In the genomic region with DNA sequence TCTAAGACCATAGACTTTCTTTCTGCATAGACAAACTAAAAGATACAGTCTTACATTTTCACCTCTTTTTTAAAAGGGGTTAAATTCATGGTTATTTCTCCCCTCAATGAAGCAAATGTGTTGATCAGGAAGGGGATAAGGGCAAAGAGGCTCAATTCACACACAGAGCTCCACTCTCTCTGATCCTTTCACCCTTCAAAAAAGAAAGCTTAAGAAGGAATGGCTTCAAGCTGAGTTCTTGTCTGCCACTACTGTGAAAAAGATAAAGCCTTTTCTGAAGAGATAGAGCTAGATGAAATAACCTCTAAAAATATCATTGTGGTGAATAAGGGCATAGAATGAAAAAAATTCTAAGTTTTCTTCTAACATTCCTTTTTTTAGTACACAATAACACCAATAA, we compare ENCODE assay signal across 26 cellular contexts.
"Had no signal": no experiment of that assay in that cellular context is flagged by ENCODE, and none has a peak within 500 bp of the region (broad histone marks: within the 10 kb centered on the region; RNA-seq: fewer than 3 reads in every experiment).

No MANE protein-coding gene starts in this region.

- H3K27ac Mint-ChIP-seq: activated B cell treated with CpG ODN at 0.5 μM for 24 hours; activated CD4-positive, alpha-beta memory T cell treated with anti-CD3 and anti-CD28 coated beads, Interleukin-2, amount 10 ng/mL, durations not matched to agents 7 days and 5 days; activated CD8-positive, alpha-beta memory T cell treated with anti-CD3 and anti-CD28 coated beads, Interleukin-2, amount 10 ng/mL, durations not matched to agents 7 days and 5 days; activated T-helper 1 cell treated with anti-CD3 and anti-CD28 coated beads, Interleukin-12 subunit alpha, Interleukin-12 subunit beta, Interleukin-2, Interleukin-4 antibody, amounts not matched to agents 30 ng/mL and 10 ng/mL and 1 ng/mL, durations not matched to agents 14 hours and 24 hours and 36 hours; natural killer cell; stimulated activated naive CD8-positive, alpha-beta T cell treated with anti-CD3 and anti-CD28 coated beads, Interleukin-15, Interleukin-2, amounts not matched to agents 100 ng/mL and 50 ng/mL, for 24 hours; T-helper 1 cell treated with Interleukin-12 subunit alpha and Interleukin-12 subunit beta and Interleukin-4 antibody, amounts not matched to agents 30 μg/mL and 1 μg/mL, for 36 hours had no signal

- DNase-seq: activated B cell treated with CpG ODN at 0.5 μM for 24 hours; activated CD4-positive, alpha-beta memory T cell treated with anti-CD3 and anti-CD28 coated beads, Interleukin-2, amount 10 ng/mL, durations not matched to agents 7 days and 5 days; activated CD4-positive, alpha-beta T cell treated with anti-CD3 and anti-CD28 coated beads for 48 hours; activated CD8-positive, alpha-beta memory T cell treated with anti-CD3 and anti-CD28 coated beads, Interleukin-2, amount 10 ng/mL, durations not matched to agents 7 days and 5 days; activated gamma-delta T cell; activated naive CD4-positive, alpha-beta T cell treated with anti-CD3 and anti-CD28 coated beads, Interleukin-2, amount 50 U/mL, for 16 hours; anterior cingulate cortex; body of pancreas; caudate nucleus; dorsolateral prefrontal cortex; heart left ventricle; left ventricle myocardium inferior; midbrain; natural killer cell; ovary; psoas muscle; substantia nigra; T1000; thyroid gland; upper lobe of right lung had no signal

- H3K27me3 ChIP-seq: body of pancreas, dorsolateral prefrontal cortex, gastroesophageal sphincter, heart left ventricle, neutrophil, ovary, right atrium auricular region, thyroid gland, upper lobe of right lung had no signal

- H3K27ac ChIP-seq: body of pancreas, dorsolateral prefrontal cortex, gastroesophageal sphincter, left ventricle myocardium inferior, neutrophil, ovary, psoas muscle, thyroid gland, upper lobe of right lung had no signal

- H3K9me3 ChIP-seq: body of pancreas, gastroesophageal sphincter, neutrophil, ovary, psoas muscle, thyroid gland, upper lobe of right lung had no signal

- H3K4me3 Mint-ChIP-seq: activated B cell treated with CpG ODN at 0.5 μM for 24 hours; activated CD4-positive, alpha-beta memory T cell treated with anti-CD3 and anti-CD28 coated beads, Interleukin-2, amount 10 ng/mL, durations not matched to agents 7 days and 5 days; activated CD8-positive, alpha-beta memory T cell treated with anti-CD3 and anti-CD28 coated beads, Interleukin-2, amount 10 ng/mL, durations not matched to agents 7 days and 5 days; activated T-helper 1 cell treated with anti-CD3 and anti-CD28 coated beads, Interleukin-12 subunit alpha, Interleukin-12 subunit beta, Interleukin-2, Interleukin-4 antibody, amounts not matched to agents 30 ng/mL and 10 ng/mL and 1 ng/mL, durations not matched to agents 14 hours and 24 hours and 36 hours; natural killer cell; stimulated activated naive CD8-positive, alpha-beta T cell treated with anti-CD3 and anti-CD28 coated beads, Interleukin-15, Interleukin-2, amounts not matched to agents 100 ng/mL and 50 ng/mL, for 24 hours; T-helper 1 cell treated with Interleukin-12 subunit alpha and Interleukin-12 subunit beta and Interleukin-4 antibody, amounts not matched to agents 30 μg/mL and 1 μg/mL, for 36 hours had no signal

- H3K9me3 Mint-ChIP-seq: activated B cell treated with CpG ODN at 0.5 μM for 24 hours; natural killer cell; stimulated activated naive CD8-positive, alpha-beta T cell treated with anti-CD3 and anti-CD28 coated beads, Interleukin-15, Interleukin-2, amounts not matched to agents 100 ng/mL and 50 ng/mL, for 24 hours had no signal

- H3K27me3 Mint-ChIP-seq: activated B cell treated with CpG ODN at 0.5 μM for 24 hours; activated CD4-positive, alpha-beta memory T cell treated with anti-CD3 and anti-CD28 coated beads, Interleukin-2, amount 10 ng/mL, durations not matched to agents 7 days and 5 days; activated CD8-positive, alpha-beta memory T cell treated with anti-CD3 and anti-CD28 coated beads, Interleukin-2, amount 10 ng/mL, durations not matched to agents 7 days and 5 days; stimulated activated naive CD8-positive, alpha-beta T cell treated with anti-CD3 and anti-CD28 coated beads, Interleukin-15, Interleukin-2, amounts not matched to agents 100 ng/mL and 50 ng/mL, for 24 hours had no signal

- H3K4me1 ChIP-seq: body of pancreas, psoas muscle, thyroid gland, upper lobe of right lung had no signal

- H3K4me1 Mint-ChIP-seq: activated B cell treated with CpG ODN at 0.5 μM for 24 hours had no signal

- H3K36me3 ChIP-seq: neutrophil, ovary, right atrium auricular region, thyroid gland, upper lobe of right lung had no signal

- H3K4me3 ChIP-seq: body of pancreas, dorsolateral prefrontal cortex, gastroesophageal sphincter, heart left ventricle, left ventricle myocardium inferior, ovary, psoas muscle, right atrium auricular region, thyroid gland, upper lobe of right lung had no signal
